In genomic region chr17:7014261-7014994, GRCh38 we compare ENCODE assay signal across 8 cellular contexts. TPM values are rescaled to one million over a fixed set of nuclear protein-coding genes. Genes with fewer than 3 reads are reported as not detected.
DNase-seq lines count a peak whose midpoint lies in the region; ATAC-seq and TF ChIP-seq lines count a peak whose summit lies in the region.

No MANE protein-coding gene starts in this region.

- H2BK5ac ChIP-seq in IMR-90 (ENCODE audit: low read depth, low read length, poor library complexity, severe bottlenecking), result peak overlapping the region; percentile 83

- H3K9ac ChIP-seq in IMR-90 (ENCODE audit: low read depth, low read length), result peak overlapping the region; percentile 99

- H3K4me2 ChIP-seq in IMR-90 (ENCODE audit: low read depth, low read length), result peak overlapping the region; percentile 99

- peak overlapping the region; percentile 86 for H3K14ac ChIP-seq in IMR-90 (replicated peaks; ENCODE audit: low read depth, low read length)

- peak overlapping the region; percentile 57; the same call in 1 of the 2 replicates for H2BK120ac ChIP-seq in IMR-90 (ENCODE audit: low read depth, low read length)

- dilution Hi-C loops in IMR-90 (cut with HindIII; ENCODE audit: low sequenced_read_pairs, unreplicated experiment), result no loop called here

- H3K27me3 ChIP-seq in IMR-90 (ENCODE audit: control insufficient read depth, insufficient read depth, low read length), result no peaks in the 10 kb centered on the region
- no peaks in the 10 kb centered on the region for H3K27me3 ChIP-seq in muscle layer of duodenum (ENCODE audit: low read depth, low read length)

- H3K56ac ChIP-seq in IMR-90 (ENCODE audit: extremely low read depth, insufficient read depth, low read length), result peak overlapping the region; percentile 91

- peak overlapping the region; percentile 77 for H4K5ac ChIP-seq in IMR-90 (ENCODE audit: low read depth, low read length)

- peak overlapping the region; percentile 72 for H3K4me3 ChIP-seq in IMR-90 (ENCODE audit: insufficient read depth, low read depth, low read length)
- H3K4me3 ChIP-seq in muscle layer of duodenum (ENCODE audit: low read depth in 1 of 2, low read length in 2 of 2), result peak overlapping the region; percentile 94 to 98

- intact Hi-C loops in IMR-90 (cut with micrococcal nuclease), result loop anchor here (2.0 kb wide), 2 partner anchors 262 to 348 kb away; no protein-coding TSS in a partner anchor

- TF ChIP-seq POLR2A in IMR-90 (IDR thresholded peaks at IDR 0.05; ENCODE audit: low read depth, low read length) (peak; percentile 80), erythroblast (IDR thresholded peaks at IDR 0.05; ENCODE audit: low read length) (peak; percentile 87)

- peak overlapping the region; percentile 88 for H2AFZ ChIP-seq in IMR-90 (replicated peaks; ENCODE audit: low read length, poor library complexity)

- no peaks in the 10 kb centered on the region; the same call in 1 of the 2 replicates for H3K9me1 ChIP-seq in IMR-90 (ENCODE audit: insufficient read depth, low read length)

- peak overlapping the region; percentile 94 for H4K8ac ChIP-seq in IMR-90 (ENCODE audit: low read depth in 2 of 2, low read length in 2 of 2)

- H3K4ac ChIP-seq in IMR-90 (ENCODE audit: low read depth, low read length), result peak overlapping the region; percentile 97

- H3K27ac ChIP-seq in IMR-90 (ENCODE audit: insufficient read depth, low read length) (peak overlapping the region; percentile 94), muscle layer of duodenum (ENCODE audit: low read length) (peak overlapping the region; percentile 98)

- 0% methylated on average over 8 of the region's 75 CpGs; no CpG with 5 or more reads in 1 of the 2 experiments for WGBS in IMR-90 (ENCODE audit: extremely low coverage in 2 of 2, insufficient read length in 1 of 2), 2 experiments

- H3K18ac ChIP-seq in IMR-90 (ENCODE audit: low read depth, low read length), result no peak overlapping the region; the same call in 1 of the 2 replicates

- no peaks in the 10 kb centered on the region for H4K20me1 ChIP-seq in IMR-90 (ENCODE audit: insufficient read depth, low read length)

- H3K36me3 ChIP-seq in IMR-90 (ENCODE audit: control insufficient read depth, insufficient read depth, low read length) (peaks cover 5% of the 10 kb centered on the region; the same call in 1 of the 2 replicates), muscle layer of duodenum (ENCODE audit: control insufficient read depth in 1 of 2, insufficient read depth in 2 of 2, low read length in 2 of 2) (peaks cover 0 to 8% of the 10 kb centered on the region in 2 donors)

- ATAC-seq in GM21529 (IDR thresholded peaks at IDR 0.05; ENCODE audit: unreplicated experiment) (peak; percentile 81), IMR-90 (ENCODE audit: low read depth) (peak; percentile 90)

- H3K9me3 ChIP-seq in IMR-90 (ENCODE audit: control insufficient read depth, insufficient read depth, low read length), result no peaks in the 10 kb centered on the region
- no peaks in the 10 kb centered on the region for H3K9me3 ChIP-seq in muscle layer of duodenum (ENCODE audit: control insufficient read depth in 1 of 2, low read length in 2 of 2)

- in situ Hi-C loops in IMR-90 (cut with MboI; ENCODE audit: low sequenced_read_pairs), result loop anchor here (10.0 kb wide), 1 partner anchor 350 kb away; no protein-coding TSS in a partner anchor

- H3K23ac ChIP-seq in IMR-90 (ENCODE audit: low read depth, low read length), result peak overlapping the region; percentile 86; the same call in 1 of the 2 replicates

- no peak; the same call in 1 of the 2 replicates for TF ChIP-seq RAD21 in IMR-90 (IDR thresholded peaks at IDR 0.05; ENCODE audit: low read length)

- no TSS peak for BruUV-seq in IMR-90 (replicated peaks; lab: Mats Ljungman, UMichigan)

- TF ChIP-seq CTCF in IMR-90 (conservative IDR thresholded peaks at IDR 0.05; ENCODE audit: low read depth, low read length), result peak; percentile 79

- peak overlapping the region; percentile 73 for H2AK5ac ChIP-seq in IMR-90 (ENCODE audit: low read depth, low read length)

- peak overlapping the region; percentile 91 for H2AK9ac ChIP-seq in IMR-90 (replicated peaks; ENCODE audit: low read depth, low read length, poor library complexity)

- CTCF ChIA-PET in IMR-90 (lab: Yijun Ruan, JAX), result interaction anchor here (1.0 kb wide), 1 partner anchor 10 kb away, joined by 3 read pairs; no protein-coding TSS in a partner anchor

- POLR2A ChIA-PET in IMR-90 (lab: Charles Lee; ENCODE audit: unreplicated experiment), result no interaction called here

- peaks cover 3% of the 10 kb centered on the region; the same call in 1 of the 2 replicates for H3K4me1 ChIP-seq in IMR-90 (ENCODE audit: control insufficient read depth, insufficient read depth, low read length)
- peaks cover 25 to 57% of the 10 kb centered on the region in 2 donors for H3K4me1 ChIP-seq in muscle layer of duodenum (ENCODE audit: control insufficient read depth in 1 of 2, insufficient read depth in 2 of 2, low read length in 2 of 2)

- H4K91ac ChIP-seq in IMR-90 (ENCODE audit: insufficient read depth, low read depth, low read length), result peak overlapping the region; percentile 64; the same call in 1 of the 2 replicates

- H2BK20ac ChIP-seq in IMR-90 (ENCODE audit: low read depth, low read length), result no peak overlapping the region

- H3K79me1 ChIP-seq in IMR-90 (ENCODE audit: low read depth in 1 of 2, low read length in 2 of 2), result peaks cover 26 to 60% of the 10 kb centered on the region in 2 experiments

- DNase-seq in DMS53 treated with DMSO at 0.1 percent for 48 hours (lab: John Stamatoyannopoulos, UW; ENCODE audit: unreplicated experiment) (peak; percentile 98), IMR-90 (peak; percentile 96), OCI-M1 (lab: John Stamatoyannopoulos, UW) (peak; percentile 99), erythroblast (lab: John Stamatoyannopoulos, UW) (peak; percentile 98 to 99)
- peak; percentile 97 for DNase-seq in activated T-cell treated with anti-CD3 and anti-CD28 coated beads, Interleukin-2, amount 50 U/mL, for 1 hour
- DNase-seq in stimulated activated CD8-positive, alpha-beta memory T cell treated with anti-CD3 and anti-CD28 coated beads, Interleukin-7, amount 100 ng/mL, for 24 hours (ENCODE audit: low read depth), result peak; percentile 89

- no peak overlapping the region for H2BK15ac ChIP-seq in IMR-90 (ENCODE audit: low read depth, low read length)

TF ChIP-seq in IMR-90, 13 proteins besides CTCF, POLR2A, EP300 and RAD21:
- TF ChIP-seq RCOR1 (IDR thresholded peaks at IDR 0.05; ENCODE audit: insufficient replicate concordance, low read length) (no peak), RFX5 (IDR thresholded peaks at IDR 0.05; ENCODE audit: low read depth, low read length) (no peak), MAZ (IDR thresholded peaks at IDR 0.05; ENCODE audit: borderline replicate concordance, low read depth, low read length) (peak; percentile 96), CHD1 (IDR thresholded peaks at IDR 0.05; ENCODE audit: low read depth, low read length) (no peak; the same call in none of the 2 replicates), MAFK (IDR thresholded peaks at IDR 0.05; ENCODE audit: low read depth, low read length) (no peak), NFE2L2 (IDR thresholded peaks at IDR 0.05; ENCODE audit: low read depth, low read length) (no peak), SMC3 (IDR thresholded peaks at IDR 0.05; ENCODE audit: low read depth, low read length) (peak; percentile 16; the same call in 1 of the 2 replicates), CEBPB (IDR thresholded peaks at IDR 0.05; ENCODE audit: low read depth, low read length) (peak; percentile 68), BHLHE40 (IDR thresholded peaks at IDR 0.05; ENCODE audit: low read depth, low read length) (peak; percentile 34; the same call in 1 of the 2 replicates), USF2 (IDR thresholded peaks at IDR 0.05; ENCODE audit: low read depth, low read length) (no peak), MXI1 (IDR thresholded peaks at IDR 0.05; ENCODE audit: borderline replicate concordance, low read depth, low read length) (peak; percentile 44; the same call in 1 of the 2 replicates)
TF ChIP-seq in IMR-90: peak in this region for 5.

RNA-seq across cellular contexts. Expression of gene RNASEK, which starts 2.0 kb away (rescaled TPM):
- 31.1 and 42.3 TPM in 2 replicates for total RNA-seq in IMR-90 (2012; rRNA removed)
- 165 and 183 TPM in 2 replicates for polyA plus RNA-seq in IMR-90 (2012; rRNA removed)
- 121 and 678 TPM in 2 replicates for polyA plus RNA-seq in IMR-90 (2012; cell fraction: cytosol; rRNA removed)
- polyA plus RNA-seq in IMR-90 (2012; cell fraction: nucleus; rRNA removed; ENCODE audit: low replicate concordance), result 126 and 148 TPM in 2 replicates

RNA-seq across cellular contexts. Expression of gene BCL6B, which starts 8.4 kb away (rescaled TPM):
- total RNA-seq in IMR-90 (2012; rRNA removed), result not detected in 2 replicates
- polyA plus RNA-seq in IMR-90 (2012; rRNA removed), result not detected in 2 replicates
- not detected in 2 replicates for polyA plus RNA-seq in IMR-90 (2012; cell fraction: cytosol; rRNA removed)
- polyA plus RNA-seq in IMR-90 (2012; cell fraction: nucleus; rRNA removed; ENCODE audit: low replicate concordance), result 0.10 TPM in 1 of 2 replicates, not detected in the other

RNA-seq across cellular contexts. Expression of gene ALOX12, which starts 18.6 kb away (rescaled TPM):
- total RNA-seq in IMR-90 (2012; rRNA removed), result not detected in 2 replicates
- 0.03 TPM in 1 of 2 replicates, not detected in the other for polyA plus RNA-seq in IMR-90 (2012; rRNA removed)
- polyA plus RNA-seq in IMR-90 (2012; cell fraction: cytosol; rRNA removed), result 0.03 TPM in 1 of 2 replicates, not detected in the other
- polyA plus RNA-seq in IMR-90 (2012; cell fraction: nucleus; rRNA removed; ENCODE audit: low replicate concordance), result 0.08 TPM in 1 of 2 replicates, not detected in the other

RNA-seq across cellular contexts. Expression of gene SLC16A13, which starts 21.4 kb away (rescaled TPM):
- under 0.01 and 0.18 TPM in 2 replicates for total RNA-seq in IMR-90 (2012; rRNA removed)
- 2.2 and 2.3 TPM in 2 replicates for polyA plus RNA-seq in IMR-90 (2012; rRNA removed)
- polyA plus RNA-seq in IMR-90 (2012; cell fraction: cytosol; rRNA removed), result 1.8 and 3.5 TPM in 2 replicates
- 4.2 and 6.8 TPM in 2 replicates for polyA plus RNA-seq in IMR-90 (2012; cell fraction: nucleus; rRNA removed; ENCODE audit: low replicate concordance)

RNA-seq across cellular contexts. Expression of gene SLC16A11, which starts 29.5 kb away (rescaled TPM):
- total RNA-seq in IMR-90 (2012; rRNA removed), result not detected in 2 replicates
- not detected in 2 replicates for polyA plus RNA-seq in IMR-90 (2012; rRNA removed)
- polyA plus RNA-seq in IMR-90 (2012; cell fraction: cytosol; rRNA removed), result 0.07 TPM in 1 of 2 replicates, not detected in the other
- polyA plus RNA-seq in IMR-90 (2012; cell fraction: nucleus; rRNA removed; ENCODE audit: low replicate concordance), result 0.08 and 0.35 TPM in 2 replicates

Comparison
In these comparisons a context has a peak if more than half of its experiments do, and no peak if none do; other contexts are left out.
1. Peak in every context shown above with its lines: DNase-seq, ATAC-seq, H3K4me3 ChIP-seq and H3K27ac ChIP-seq.